In the genomic region with DNA sequence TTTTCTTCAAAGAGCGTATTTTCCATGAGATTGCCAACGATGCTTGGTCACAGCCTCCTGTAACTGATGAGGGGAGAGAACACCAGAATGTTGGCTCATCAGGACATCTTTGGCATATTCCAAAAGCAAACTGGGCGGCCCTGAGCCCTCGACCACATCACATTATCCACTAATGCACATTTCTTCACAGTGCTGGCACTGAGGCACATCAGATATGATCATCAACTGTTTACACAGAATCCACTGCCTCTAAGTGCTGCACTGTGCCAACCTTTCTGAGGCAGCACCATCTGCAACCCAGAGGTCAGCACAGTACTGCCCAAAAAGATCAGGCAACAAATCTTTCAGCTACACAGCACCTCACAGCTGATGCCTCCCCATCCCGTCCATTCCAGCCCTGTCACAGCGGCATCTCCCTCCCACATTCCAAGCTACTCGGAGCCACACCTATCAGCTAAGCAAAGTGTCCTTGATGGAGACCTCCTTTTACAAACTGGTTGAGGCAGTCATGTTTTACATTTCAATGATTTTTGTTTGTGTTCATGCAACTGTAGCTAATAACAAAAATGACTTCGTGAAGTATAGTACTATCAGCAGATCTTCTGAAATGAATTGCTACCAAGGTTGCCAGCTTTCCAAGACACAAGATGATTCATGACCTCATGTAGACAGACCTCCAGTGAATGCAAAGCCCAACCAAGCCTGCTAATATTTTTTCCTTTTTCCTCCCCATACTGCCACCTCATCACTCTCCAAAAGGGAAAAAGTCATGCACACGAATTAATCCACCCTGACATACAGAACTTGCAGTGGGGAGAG, we compare ENCODE assay signal across 21 cellular contexts. TPM values are rescaled to one million over a fixed set of nuclear protein-coding genes. Genes with fewer than 3 reads are reported as not detected.
DNase-seq lines count a peak whose midpoint lies in the region; ATAC-seq and TF ChIP-seq lines count a peak whose summit lies in the region.
"Had no signal": no experiment of that assay in that cellular context is flagged by ENCODE, and none has a peak within 500 bp of the region (broad histone marks: within the 10 kb centered on the region; RNA-seq: fewer than 3 reads in every experiment).

No MANE protein-coding gene starts in this region.

- CTCF ChIA-PET in WTC11 (lab: Charles Lee) = interaction anchor here (0.8 kb wide), 1 partner anchor 41 kb away, joined by 3 read pairs; no protein-coding TSS in a partner anchor

- peak; percentile 28; the same call in 1 of the 2 replicates for ATAC-seq in WTC11
- no peak for ATAC-seq in GM21825 (IDR thresholded peaks at IDR 0.05; ENCODE audit: unreplicated experiment)
- ATAC-seq: naive thymus-derived CD8-positive, alpha-beta T cell had no signal

- H3K4me1 Mint-ChIP-seq in WTC11 = peaks cover 37% of the 10 kb centered on the region

- H3K9me3 Mint-ChIP-seq in WTC11 = 0 out of 2 replicates have a peak, but pooled peaks cover 1% of the 10 kb centered on the region
- H3K9me3 Mint-ChIP-seq: naive thymus-derived CD8-positive, alpha-beta T cell; T-helper 1 cell treated with Interleukin-12 subunit alpha and Interleukin-12 subunit beta and Interleukin-4 antibody, amounts not matched to agents 30 μg/mL and 1 μg/mL, for 36 hours had no signal

- no peak overlapping the region for H3K4me3 Mint-ChIP-seq in WTC11
- H3K4me3 Mint-ChIP-seq: naive thymus-derived CD8-positive, alpha-beta T cell; T-helper 1 cell treated with Interleukin-12 subunit alpha and Interleukin-12 subunit beta and Interleukin-4 antibody, amounts not matched to agents 30 μg/mL and 1 μg/mL, for 36 hours had no signal

- no peaks in the 10 kb centered on the region for H3K36me3 Mint-ChIP-seq in WTC11
- H3K36me3 Mint-ChIP-seq: naive thymus-derived CD8-positive, alpha-beta T cell had no signal

- H3K27ac Mint-ChIP-seq in WTC11 = peak overlapping the region; percentile 10; the same call in 1 of the 2 replicates
- H3K27ac Mint-ChIP-seq: T-helper 1 cell treated with Interleukin-12 subunit alpha and Interleukin-12 subunit beta and Interleukin-4 antibody, amounts not matched to agents 30 μg/mL and 1 μg/mL, for 36 hours had no signal

- POLR2A ChIA-PET in WTC11 (lab: Charles Lee) = no interaction called here

- no peak for TF ChIP-seq CTCF in WTC11 (IDR thresholded peaks at IDR 0.05)

- H3K27me3 Mint-ChIP-seq in WTC11 (ENCODE audit: low read depth) = no peaks in the 10 kb centered on the region

- DNase-seq in NCI-H446 (lab: John Stamatoyannopoulos, UW) (peak; percentile 4 to 37), NCI-H446 treated with DMSO at 0.1 percent for 48 hours (lab: John Stamatoyannopoulos, UW) (no peak), WTC11 (ENCODE audit: low spot score) (no peak), islet precursor cell (peak; percentile 65), stromal cell of bone marrow (ENCODE audit: low read depth) (peak; percentile 40), hippocampal formation (lab: John Stamatoyannopoulos, UW) (no peak)
- DNase-seq in stimulated activated CD4-positive, alpha-beta T cell treated with anti-CD3 and anti-CD28 coated beads, Interleukin-1b, Interleukin-23, amount 100 ng/mL, for 48 hours = no peak
- DNase-seq: activated CD4-positive, alpha-beta T cell treated with anti-CD3 and anti-CD28 coated beads, Interleukin-2, amount 50 U/mL, for 4 hours; activated naive CD4-positive, alpha-beta T cell treated with Interleukin-2 at 50 U/mL for 16 hours; DMS153; head of caudate nucleus; mesenchymal stem cell; naive thymus-derived CD8-positive, alpha-beta T cell; NCI-H187; NCI-H510A treated with DMSO at 0.1 percent for 48 hours; SHP77 treated with DMSO at 0.1 percent for 48 hours; stimulated activated CD4-positive, alpha-beta T cell treated with anti-CD3 and anti-CD28 coated beads, Interleukin-4, amount 100 ng/mL, for 1 hour; stomach; WERI-Rb-1 had no signal

TF ChIP-seq in WTC11, 78 proteins besides CTCF, POLR2A, EP300 and RAD21:
- no peak for TF ChIP-seq CREB1 (CRISPR knock-in tag; IDR thresholded peaks at IDR 0.05)
- no peak for TF ChIP-seq ZBTB21 (CRISPR knock-in tag; IDR thresholded peaks at IDR 0.05; ENCODE audit: borderline replicate concordance)
- no peak for TF ChIP-seq MYBL2 (CRISPR knock-in tag; IDR thresholded peaks at IDR 0.05)
- TF ChIP-seq, protein P1, sequence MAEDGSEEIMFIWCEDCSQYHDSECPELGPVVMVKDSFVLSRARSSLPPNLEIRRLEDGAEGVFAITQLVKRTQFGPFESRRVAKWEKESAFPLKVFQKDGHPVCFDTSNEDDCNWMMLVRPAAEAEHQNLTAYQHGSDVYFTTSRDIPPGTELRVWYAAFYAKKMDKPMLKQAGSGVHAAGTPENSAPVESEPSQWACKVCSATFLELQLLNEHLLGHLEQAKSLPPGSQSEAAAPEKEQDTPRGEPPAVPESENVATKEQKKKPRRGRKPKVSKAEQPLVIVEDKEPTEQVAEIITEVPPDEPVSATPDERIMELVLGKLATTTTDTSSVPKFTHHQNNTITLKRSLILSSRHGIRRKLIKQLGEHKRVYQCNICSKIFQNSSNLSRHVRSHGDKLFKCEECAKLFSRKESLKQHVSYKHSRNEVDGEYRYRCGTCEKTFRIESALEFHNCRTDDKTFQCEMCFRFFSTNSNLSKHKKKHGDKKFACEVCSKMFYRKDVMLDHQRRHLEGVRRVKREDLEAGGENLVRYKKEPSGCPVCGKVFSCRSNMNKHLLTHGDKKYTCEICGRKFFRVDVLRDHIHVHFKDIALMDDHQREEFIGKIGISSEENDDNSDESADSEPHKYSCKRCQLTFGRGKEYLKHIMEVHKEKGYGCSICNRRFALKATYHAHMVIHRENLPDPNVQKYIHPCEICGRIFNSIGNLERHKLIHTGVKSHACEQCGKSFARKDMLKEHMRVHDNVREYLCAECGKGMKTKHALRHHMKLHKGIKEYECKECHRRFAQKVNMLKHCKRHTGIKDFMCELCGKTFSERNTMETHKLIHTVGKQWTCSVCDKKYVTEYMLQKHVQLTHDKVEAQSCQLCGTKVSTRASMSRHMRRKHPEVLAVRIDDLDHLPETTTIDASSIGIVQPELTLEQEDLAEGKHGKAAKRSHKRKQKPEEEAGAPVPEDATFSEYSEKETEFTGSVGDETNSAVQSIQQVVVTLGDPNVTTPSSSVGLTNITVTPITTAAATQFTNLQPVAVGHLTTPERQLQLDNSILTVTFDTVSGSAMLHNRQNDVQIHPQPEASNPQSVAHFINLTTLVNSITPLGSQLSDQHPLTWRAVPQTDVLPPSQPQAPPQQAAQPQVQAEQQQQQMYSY (CRISPR knock-in tag; IDR thresholded peaks at IDR 0.05) = no peak
- no peak for TF ChIP-seq TP53 (CRISPR knock-in tag; IDR thresholded peaks at IDR 0.05)
- TF ChIP-seq, protein P2, sequence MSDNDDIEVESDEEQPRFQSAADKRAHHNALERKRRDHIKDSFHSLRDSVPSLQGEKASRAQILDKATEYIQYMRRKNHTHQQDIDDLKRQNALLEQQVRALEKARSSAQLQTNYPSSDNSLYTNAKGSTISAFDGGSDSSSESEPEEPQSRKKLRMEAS (CRISPR knock-in tag; IDR thresholded peaks at IDR 0.05) = no peak

RNA-seq across cellular contexts. Expression of a gene that starts 32.3 kb away (rescaled TPM):
- 7.0 to 8.7 TPM (median 7.4 TPM) in 3 replicates for total RNA-seq in WTC11 (2021)
- total RNA-seq: naive thymus-derived CD8-positive, alpha-beta T cell had no signal

Comparison
In these comparisons a context has a peak if more than half of its experiments do, and no peak if none do; other contexts are left out.
1. DNase-seq: peak in NCI-H446 (2 of 2), islet precursor cell (single experiment) and stromal cell of bone marrow (single experiment); none in NCI-H446 treated with DMSO at 0.1 percent for 48 hours (single experiment), WTC11 (single experiment), hippocampal formation (0 of 2) and stimulated activated CD4-positive, alpha-beta T cell treated with anti-CD3 and anti-CD28 coated beads, Interleukin-1b, Interleukin-23, amount 100 ng/mL, for 48 hours (single experiment).